Comparison of ENCODE assay signal across 27 cellular contexts in the genomic region with DNA sequence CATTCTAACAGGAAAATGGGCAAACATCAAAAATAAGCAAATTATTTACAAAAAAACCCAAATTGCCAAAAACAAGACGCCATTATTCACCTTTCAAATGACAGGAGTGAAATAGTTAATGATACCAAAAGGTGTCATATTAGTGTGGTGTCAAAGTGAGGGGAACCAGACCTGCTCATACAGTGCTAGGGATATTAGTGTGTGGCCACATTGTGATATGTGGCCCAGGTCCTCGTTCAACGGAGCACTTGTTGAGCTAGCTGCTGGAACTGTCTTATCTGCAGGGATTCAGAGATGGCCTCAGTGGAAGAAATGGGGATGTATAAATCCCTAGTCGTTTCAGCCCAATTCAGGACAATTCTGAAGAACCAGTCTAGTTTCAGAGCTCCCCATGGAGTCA. TPM values are rescaled to one million over a fixed set of nuclear protein-coding genes. Genes with fewer than 3 reads are reported as not detected.
"Had no signal": no experiment of that assay in that cellular context is flagged by ENCODE, and none has a peak within 500 bp of the region (broad histone marks: within the 10 kb centered on the region; RNA-seq: fewer than 3 reads in every experiment).

No MANE protein-coding gene starts in this region.

- ATAC-seq: stimulated activated effector memory CD8-positive, alpha-beta T cell treated with anti-CD3 and anti-CD28 coated beads, Interleukin-12 subunit alpha, Interleukin-12 subunit beta, amount 100 ng/mL, for 72 hours; stimulated activated memory B cell treated with anti-CD40 and anti-IgM and Interleukin-4, amounts not matched to agents 10 μg/mL and 1 μg/mL and 100 μg/mL, for 72 hours; stimulated activated naive B cell treated with anti-CD40 and anti-IgM and Interleukin-4, amounts not matched to agents 10 μg/mL and 1 μg/mL and 100 μg/mL, for 72 hours; stimulated activated naive CD8-positive, alpha-beta T cell treated with anti-CD3 and anti-CD28 coated beads, Interleukin-15, amount 100 ng/mL, for 72 hours; stimulated activated naive CD8-positive, alpha-beta T cell treated with anti-CD3 and anti-CD28 coated beads, Interleukin-15, Interleukin-2, amounts not matched to agents 100 U/mL and 50 U/mL, for 24 hours; upper lobe of right lung had no signal

- FAIRE-seq: urothelium cell line had no signal

- DNase-seq: stimulated activated CD4-positive, alpha-beta T cell treated with anti-CD3 and anti-CD28 coated beads, Interleukin-2, amount 100 ng/mL, for 48 hours; stimulated activated CD4-positive, alpha-beta T cell treated with anti-CD3 and anti-CD28 coated beads, Interleukin-4, amount 100 ng/mL, for 1 hour; stimulated activated CD4-positive, alpha-beta T cell treated with anti-CD3 and anti-CD28 coated beads, Interleukin-4, amount 100 ng/mL, for 24 hours; stimulated activated CD4-positive, alpha-beta T cell treated with anti-CD3 and anti-CD28 coated beads, Interleukin-4, amount 100 ng/mL, for 4 hours; stimulated activated CD8-positive, alpha-beta memory T cell treated with anti-CD3 and anti-CD28 coated beads, Interleukin-4, amount 100 ng/mL, for 48 hours; stimulated activated naive B cell treated with anti-CD40 and anti-IgM and Interleukin-4, amounts not matched to agents 10 μg/mL and 1 μg/mL and 100 μg/mL, for 72 hours; stimulated activated naive CD4-positive, alpha-beta T cell; stimulated activated naive CD4-positive, alpha-beta T cell treated with Interleukin-2 at 50 U/mL for 16 hours; stimulated activated naive CD8-positive, alpha-beta T cell treated with anti-CD3 and anti-CD28 coated beads, Interleukin-15, amount 100 ng/mL, for 72 hours; stimulated activated naive CD8-positive, alpha-beta T cell treated with anti-CD3 and anti-CD28 coated beads, Interleukin-15, Interleukin-2, amounts not matched to agents 100 U/mL and 50 U/mL, for 24 hours; stomach; substantia nigra; testis; thyroid gland; tibial artery; transverse colon; trophoblast cell; upper lobe of left lung; upper lobe of right lung; uterus had no signal

- H3K27me3 ChIP-seq: stomach, suprapubic skin, testis, thyroid gland, tibial artery, tibial nerve, transverse colon, upper lobe of left lung, upper lobe of right lung, uterus, vagina had no signal

- H3K4me3 ChIP-seq: stomach, suprapubic skin, testis, thoracic aorta, thyroid gland, tibial artery, tibial nerve, transverse colon, upper lobe of left lung, upper lobe of right lung, uterus, vagina had no signal

- H3K36me3 ChIP-seq: stomach, suprapubic skin, thoracic aorta, thyroid gland, tibial artery, tibial nerve, transverse colon, upper lobe of left lung, upper lobe of right lung, uterus, vagina had no signal

- H3K9me3 ChIP-seq: stomach, suprapubic skin, testis, thyroid gland, tibial artery, transverse colon, upper lobe of left lung, upper lobe of right lung, uterus, vagina had no signal

- H3K27ac ChIP-seq: stomach, suprapubic skin, testis, thoracic aorta, thyroid gland, tibial artery, tibial nerve, transverse colon, upper lobe of left lung, upper lobe of right lung, uterus, vagina had no signal

- H3K4me1 ChIP-seq: stomach, suprapubic skin, testis, thyroid gland, tibial artery, tibial nerve, transverse colon, upper lobe of left lung, upper lobe of right lung, uterus, vagina had no signal

RNA-seq across cellular contexts. Expression of gene GPR85, which starts 41.2 kb away (rescaled TPM):
- total RNA-seq: vagina had no signal
